Comparison of ENCODE assay signal across 22 cellular contexts in genomic region chr10:122822973-122823690, GRCh38.
"Had no signal": no experiment of that assay in that cellular context is flagged by ENCODE, and none has a peak within 500 bp of the region (broad histone marks: within the 10 kb centered on the region; RNA-seq: fewer than 3 reads in every experiment).

No MANE protein-coding gene starts in this region.

- H3K4me1 Mint-ChIP-seq: endodermal cell, mesothelial cell of epicardium had no signal

- H3K9me3 Mint-ChIP-seq: dendritic cell treated with granulocyte-macrophage colony-stimulating factor and Interleukin-4, amounts not matched to agents 40 ng/mL and 50 ng/mL, for 4 days; effector memory CD8-positive, alpha-beta T cell; endodermal cell; mesothelial cell of epicardium had no signal

- DNase-seq: cerebellar nuclear complex; colonic mucosa; cortex of kidney; effector CD8-positive, alpha-beta T cell; effector memory CD8-positive, alpha-beta T cell; endodermal cell; esophagus squamous epithelium; foreskin fibroblast; foreskin melanocyte; gastrocnemius medialis; glutamatergic neuron; head of caudate nucleus; heart right ventricle; hippocampal formation; left cardiac atrium; left lung; left ventricle myocardium superior; lower lobe of right lung; mesenchymal stem cell; mucosa of descending colon had no signal

- H3K27ac Mint-ChIP-seq: dendritic cell treated with granulocyte-macrophage colony-stimulating factor and Interleukin-4, amounts not matched to agents 40 ng/mL and 50 ng/mL, for 4 days; endodermal cell; mesothelial cell of epicardium had no signal

- H3K4me3 Mint-ChIP-seq: dendritic cell treated with granulocyte-macrophage colony-stimulating factor and Interleukin-4, amounts not matched to agents 40 ng/mL and 50 ng/mL, for 4 days; effector memory CD8-positive, alpha-beta T cell; endodermal cell; mesothelial cell of epicardium had no signal

- H3K36me3 Mint-ChIP-seq: mesothelial cell of epicardium had no signal

- ATAC-seq: effector memory CD8-positive, alpha-beta T cell; gastrocnemius medialis; heart right ventricle; left cardiac atrium; left lung; left ventricle myocardium superior; lower lobe of right lung; mucosa of descending colon had no signal
